In genomic region chr14:66425402-66425801, GRCh38 we compare ENCODE assay signal across 15 cellular contexts.
DNase-seq lines count a peak whose midpoint lies in the region; ATAC-seq and TF ChIP-seq lines count a peak whose summit lies in the region.
"Had no signal": no experiment of that assay in that cellular context is flagged by ENCODE, and none has a peak within 500 bp of the region (broad histone marks: within the 10 kb centered on the region; RNA-seq: fewer than 3 reads in every experiment).

No MANE protein-coding gene starts in this region.

- H3K4me1 ChIP-seq in esophagus (ENCODE audit: control insufficient read depth in 2 of 2, insufficient read depth in 2 of 2, low read length in 1 of 2): no peaks in the 10 kb centered on the region
- H3K4me1 ChIP-seq: Caco-2 had no signal

- no peaks in the 10 kb centered on the region for H3K36me3 ChIP-seq in esophagus (ENCODE audit: control insufficient read depth in 2 of 2, insufficient read depth in 2 of 2, low read length in 1 of 2)

- no peak for TF ChIP-seq CTCF in RWPE1 (conservative IDR thresholded peaks at IDR 0.05; ENCODE audit: low read depth)

- 54 to 71% methylated on average over 5 of the region's 5 CpGs for WGBS in esophagus, 2 donors

- H3K27ac ChIP-seq in RWPE1 (no peak overlapping the region), esophagus (ENCODE audit: low read depth in 2 of 2, low read length in 1 of 2) (peak overlapping the region; percentile 42 to 52)

- peak; percentile 3 for DNase-seq in RWPE1 (ENCODE audit: low spot score)
- peak; percentile 61 for DNase-seq in left ventricle myocardium superior
- DNase-seq in putamen (ENCODE audit: low spot score): peak; percentile 84
- DNase-seq in NCI-H146 treated with DMSO at 0.1 percent for 48 hours (lab: John Stamatoyannopoulos, UW; ENCODE audit: unreplicated experiment): no peak
- no peak for DNase-seq in AG08396 (ENCODE audit: low spot score)
- DNase-seq: AML-193, Caco-2, DMS53, NCI-H1048, NCI-H146, NCI-H69 had no signal

- H3K9me3 ChIP-seq in esophagus (ENCODE audit: control insufficient read depth in 2 of 2, insufficient read depth in 1 of 2, low read depth in 1 of 2, low read length in 1 of 2): no peaks in the 10 kb centered on the region
- H3K9me3 ChIP-seq: Caco-2 had no signal

- CTCF ChIA-PET in RWPE1 (lab: Yijun Ruan, JAX): interaction anchor here (0.6 kb wide), 1 partner anchor 23 kb away, joined by 3 read pairs; no protein-coding TSS in a partner anchor

- no peak overlapping the region for H3K4me3 ChIP-seq in esophagus (ENCODE audit: low read depth in 1 of 2, low read length in 2 of 2)
- H3K4me3 ChIP-seq: K562 had no signal

- POLR2A ChIA-PET in RWPE1 (lab: Yijun Ruan, JAX; ENCODE audit: low non-redundant PET): no interaction called here

- ATAC-seq in left ventricle myocardium superior (peak; percentile 97), HG02973 (IDR thresholded peaks at IDR 0.05; ENCODE audit: unreplicated experiment) (no peak), GM21825 (IDR thresholded peaks at IDR 0.05; ENCODE audit: unreplicated experiment) (no peak)
- ATAC-seq: K562 had no signal

- intact Hi-C loops in left ventricle myocardium superior (cut with micrococcal nuclease): no loop called here

- H3K27me3 ChIP-seq in esophagus (ENCODE audit: control insufficient read depth in 1 of 2, insufficient read depth in 2 of 2, low read length in 2 of 2): no peaks in the 10 kb centered on the region

Comparison
In these comparisons a context has a peak if more than half of its experiments do, and no peak if none do; other contexts are left out.
1. DNase-seq: peak in RWPE1 (single experiment), left ventricle myocardium superior (single experiment) and putamen (single experiment); none in NCI-H146 treated with DMSO at 0.1 percent for 48 hours (single experiment) and AG08396 (single experiment).